8 cellular contexts compared by ENCODE assay signal in the genomic region with DNA sequence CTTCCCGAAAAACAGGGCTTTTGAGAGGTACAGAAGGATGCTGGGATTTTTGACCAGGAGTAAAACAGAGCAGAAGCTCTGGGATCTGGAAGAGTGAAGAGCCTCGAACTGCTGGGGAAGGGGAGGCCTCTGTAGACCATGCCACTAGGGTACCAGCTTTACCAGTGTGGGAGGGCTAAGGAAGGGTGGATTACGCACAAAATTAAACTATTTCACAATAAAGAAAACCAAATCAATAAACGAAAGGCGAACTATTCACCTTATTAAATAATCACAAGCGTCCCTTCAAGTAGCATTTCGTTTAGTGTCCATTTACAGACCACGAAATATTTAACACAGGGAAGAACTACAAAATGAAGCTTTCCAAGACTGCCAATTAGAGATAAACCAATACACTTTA. TPM values are rescaled to one million over a fixed set of nuclear protein-coding genes. Genes with fewer than 3 reads are reported as not detected.
DNase-seq lines count a peak whose midpoint lies in the region; ATAC-seq and TF ChIP-seq lines count a peak whose summit lies in the region.

No MANE protein-coding gene starts in this region.

- CTCF ChIA-PET in AG04449 (lab: Yijun Ruan, JAX), result no interaction called here

- H3K4me3 ChIP-seq in AG04449 (ENCODE audit: low read depth, low read length) (peak overlapping the region; percentile 100), muscle layer of duodenum (ENCODE audit: low read depth in 1 of 2, low read length in 2 of 2) (peak overlapping the region; percentile 66 to 75)
- H3K4me3 ChIP-seq in Jurkat, Clone E6-1 (ENCODE audit: low read length), result peak overlapping the region; percentile 88

- H3K9me3 ChIP-seq in muscle layer of duodenum (ENCODE audit: control insufficient read depth in 1 of 2, low read length in 2 of 2), result no peaks in the 10 kb centered on the region

- TF ChIP-seq CTCF in AG04449 (IDR thresholded peaks at IDR 0.05; ENCODE audit: insufficient read depth, low read length, missing control alignments), result no peak

- peaks cover 0 to 17% of the 10 kb centered on the region in 2 donors for H3K36me3 ChIP-seq in muscle layer of duodenum (ENCODE audit: control insufficient read depth in 1 of 2, insufficient read depth in 2 of 2, low read length in 2 of 2)

- H3K4me1 ChIP-seq in muscle layer of duodenum (ENCODE audit: control insufficient read depth in 1 of 2, insufficient read depth in 2 of 2, low read length in 2 of 2), result peaks cover 11 to 13% of the 10 kb centered on the region in 2 donors

- H3K27me3 ChIP-seq in muscle layer of duodenum (ENCODE audit: low read depth, low read length), result no peaks in the 10 kb centered on the region

- ATAC-seq in GM18861 (IDR thresholded peaks at IDR 0.05; ENCODE audit: unreplicated experiment) (no peak), GM18909 (IDR thresholded peaks at IDR 0.05; ENCODE audit: poor library complexity, unreplicated experiment) (no peak)

- H3K27ac ChIP-seq in muscle layer of duodenum (ENCODE audit: low read length), result peak overlapping the region; percentile 89

- POLR2A ChIA-PET in AG04449 (lab: Yijun Ruan, JAX), result no interaction called here

- no peak for DNase-seq in AG04449 (ENCODE audit: low read depth, low spot score)
- no peak for DNase-seq in Jurkat, Clone E6-1 (ENCODE audit: low read depth, low spot score)
- peak; percentile 19 for DNase-seq in cerebellar cortex (ENCODE audit: low spot score)
- DNase-seq in kidney tubule cell (ENCODE audit: low spot score), result no peak
- DNase-seq in NCI-H1092 (lab: John Stamatoyannopoulos, UW), result no peak

RNA-seq across cellular contexts. Expression of a gene that starts 0.7 kb away (rescaled TPM):
- 112 TPM for polyA plus RNA-seq in Jurkat, Clone E6-1 (2012; ENCODE audit: insufficient read depth, insufficient read length)

RNA-seq across cellular contexts. Expression of a gene that starts 18.6 kb away (rescaled TPM):
- polyA plus RNA-seq in Jurkat, Clone E6-1 (2012; ENCODE audit: insufficient read depth, insufficient read length), result 241 TPM

RNA-seq across cellular contexts. Expression of a gene that starts 23.1 kb away (rescaled TPM):
- 32.9 TPM for polyA plus RNA-seq in Jurkat, Clone E6-1 (2012; ENCODE audit: insufficient read depth, insufficient read length)
